In the genomic region with DNA sequence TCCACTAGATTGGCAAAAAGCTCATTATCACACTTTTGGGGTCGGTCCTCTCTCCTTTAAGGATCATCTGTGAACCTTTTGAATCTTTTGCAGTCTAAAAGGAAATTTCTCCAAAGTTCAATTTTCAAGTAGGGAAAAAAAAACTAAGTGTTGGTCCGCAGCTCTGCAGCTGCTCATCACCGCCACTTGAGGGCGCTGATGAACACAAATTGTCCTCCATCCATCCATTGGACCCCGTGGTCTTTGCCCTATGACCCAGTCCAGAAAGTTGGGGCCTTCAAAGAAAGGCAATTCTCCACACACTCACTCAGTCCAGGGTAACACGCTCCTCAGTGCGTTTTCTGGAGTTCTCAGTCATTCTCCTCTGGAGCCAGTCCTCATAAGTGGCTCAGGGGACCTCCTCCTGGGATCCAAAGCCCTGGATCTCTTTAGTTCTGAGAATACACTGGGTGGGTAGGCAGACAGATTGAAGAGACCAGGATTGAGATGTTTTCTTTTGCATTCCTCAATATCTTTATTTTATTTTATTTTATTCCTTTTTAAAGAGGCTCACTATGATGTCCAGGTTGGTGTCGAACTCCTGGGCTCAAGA, we compare ENCODE assay signal across 8 cellular contexts.
DNase-seq lines count a peak whose midpoint lies in the region; ATAC-seq, FAIRE-seq and TF ChIP-seq lines count a peak whose summit lies in the region.

No MANE protein-coding gene starts in this region.

- DNase-seq in GM10248 (ENCODE audit: extremely low spot score) (peak; percentile 54), IMR-90 (no peak), bronchial epithelial cell (ENCODE audit: low read depth) (peak; percentile 12), nephron progenitor cell (peak; percentile 17), RKO (ENCODE audit: low spot score) (no peak), NCI-H2029 treated with DMSO at 0.1 percent for 48 hours (lab: John Stamatoyannopoulos, UW) (no peak), foreskin melanocyte (no peak)

- no peaks in the 10 kb centered on the region for H3K79me1 ChIP-seq in IMR-90 (ENCODE audit: low read depth in 1 of 2, low read length in 2 of 2)

- no peaks in the 10 kb centered on the region for H3K27me3 Mint-ChIP-seq in nephron progenitor cell (ENCODE audit: low read depth, poor library complexity)

- in situ Hi-C loops in IMR-90 (cut with MboI; ENCODE audit: low sequenced_read_pairs): no loop called here

- H3K27ac Mint-ChIP-seq in nephron progenitor cell: no peak overlapping the region

- H4K8ac ChIP-seq in IMR-90 (ENCODE audit: low read depth in 2 of 2, low read length in 2 of 2): no peak overlapping the region

- TF ChIP-seq POLR2A in IMR-90 (IDR thresholded peaks at IDR 0.05; ENCODE audit: low read depth, low read length): no peak

- intact Hi-C loops in IMR-90 (cut with micrococcal nuclease): no loop called here

- H3K56ac ChIP-seq in IMR-90 (ENCODE audit: extremely low read depth, insufficient read depth, low read length): no peak overlapping the region

- no peaks in the 10 kb centered on the region for H3K36me3 ChIP-seq in IMR-90 (ENCODE audit: control insufficient read depth, insufficient read depth, low read length)
- H3K36me3 ChIP-seq in bronchial epithelial cell (ENCODE audit: control insufficient read depth, insufficient read depth, low read length): no peaks in the 10 kb centered on the region

- no peak overlapping the region for H2AK9ac ChIP-seq in IMR-90 (replicated peaks; ENCODE audit: low read depth, low read length, poor library complexity)

- no peaks in the 10 kb centered on the region for H3K9me1 ChIP-seq in IMR-90 (ENCODE audit: insufficient read depth, low read length)

- H2BK120ac ChIP-seq in IMR-90 (ENCODE audit: low read depth, low read length): no peak overlapping the region

- no peak overlapping the region for H2AFZ ChIP-seq in IMR-90 (replicated peaks; ENCODE audit: low read length, poor library complexity)

- WGBS in IMR-90 (ENCODE audit: extremely low coverage in 2 of 2, insufficient read length in 1 of 2), 2 experiments: no CpG with 5 or more reads among the region's 8 CpGs

- H2BK5ac ChIP-seq in IMR-90 (ENCODE audit: low read depth, low read length, poor library complexity, severe bottlenecking): no peak overlapping the region

- no peak overlapping the region for H4K91ac ChIP-seq in IMR-90 (ENCODE audit: insufficient read depth, low read depth, low read length)

- ATAC-seq in IMR-90 (ENCODE audit: low read depth): no peak
- no peak for ATAC-seq in HG02763 (IDR thresholded peaks at IDR 0.05; ENCODE audit: unreplicated experiment)

- FAIRE-seq in bronchial epithelial cell (lab: Jason Lieb, UNC): no peak

- H3K4me3 Mint-ChIP-seq in nephron progenitor cell: no peak overlapping the region

- no peak for TF ChIP-seq RAD21 in IMR-90 (IDR thresholded peaks at IDR 0.05; ENCODE audit: low read length)

- no peak overlapping the region for H3K27ac ChIP-seq in IMR-90 (ENCODE audit: insufficient read depth, low read length)

- peaks cover 3% of the 10 kb centered on the region; the same call in 1 of the 2 replicates for H3K9me3 ChIP-seq in IMR-90 (ENCODE audit: control insufficient read depth, insufficient read depth, low read length)

- H3K18ac ChIP-seq in IMR-90 (ENCODE audit: low read depth, low read length): no peak overlapping the region

- H2BK15ac ChIP-seq in IMR-90 (ENCODE audit: low read depth, low read length): no peak overlapping the region

- no peak overlapping the region for H3K4me2 ChIP-seq in IMR-90 (ENCODE audit: low read depth, low read length)

- H3K36me3 Mint-ChIP-seq in nephron progenitor cell (ENCODE audit: low read depth): peaks cover 13% of the 10 kb centered on the region

- H3K4ac ChIP-seq in IMR-90 (ENCODE audit: low read depth, low read length): no peak overlapping the region

- no peak overlapping the region for H4K5ac ChIP-seq in IMR-90 (ENCODE audit: low read depth, low read length)

- peaks cover 5% of the 10 kb centered on the region for H3K4me1 Mint-ChIP-seq in nephron progenitor cell

- H3K23ac ChIP-seq in IMR-90 (ENCODE audit: low read depth, low read length): no peak overlapping the region

- no peak overlapping the region for H2BK20ac ChIP-seq in IMR-90 (ENCODE audit: low read depth, low read length)

- H2AK5ac ChIP-seq in IMR-90 (ENCODE audit: low read depth, low read length): no peak overlapping the region

- H3K4me3 ChIP-seq in IMR-90 (ENCODE audit: insufficient read depth, low read depth, low read length) (no peak overlapping the region), bronchial epithelial cell (ENCODE audit: low read depth, low read length) (no peak overlapping the region)

- TF ChIP-seq CTCF in GM10248 (IDR thresholded peaks at IDR 0.05; ENCODE audit: control extremely low read depth, extremely low read depth, low read depth, missing control alignments) (peak; percentile 69), IMR-90 (conservative IDR thresholded peaks at IDR 0.05; ENCODE audit: low read depth, low read length) (peak; percentile 38), bronchial epithelial cell (IDR thresholded peaks at IDR 0.05; ENCODE audit: insufficient read depth, low read length, severe bottlenecking) (peak; percentile 76), nephron progenitor cell (IDR thresholded peaks at IDR 0.05) (peak; percentile 64)

- no peak overlapping the region for H3K9ac ChIP-seq in IMR-90 (ENCODE audit: low read depth, low read length)

- dilution Hi-C loops in IMR-90 (cut with HindIII; ENCODE audit: low sequenced_read_pairs, unreplicated experiment): no loop called here

- BruUV-seq in IMR-90 (replicated peaks; lab: Mats Ljungman, UMichigan): no TSS peak

- CTCF ChIA-PET in GM10248 (lab: Yijun Ruan, JAX): interaction anchor here (0.7 to 2.8 kb wide), 18 partner anchors 8 to 1206 kb away, joined by 3 to 10 read pairs (median 4); no protein-coding TSS in a partner anchor
- CTCF ChIA-PET in IMR-90 (lab: Yijun Ruan, JAX): interaction anchor here (0.6 to 1.0 kb wide), 2 partner anchors 9 to 248 kb away, joined by 3 to 5 read pairs; no protein-coding TSS in a partner anchor

- H4K20me1 ChIP-seq in IMR-90 (ENCODE audit: insufficient read depth, low read length): no peaks in the 10 kb centered on the region

- H3K14ac ChIP-seq in IMR-90 (replicated peaks; ENCODE audit: low read depth, low read length): no peak overlapping the region

- H3K27me3 ChIP-seq in IMR-90 (ENCODE audit: control insufficient read depth, insufficient read depth, low read length) (no peaks in the 10 kb centered on the region), bronchial epithelial cell (ENCODE audit: control insufficient read depth, insufficient read depth, low read length) (no peaks in the 10 kb centered on the region)

- H3K9me3 Mint-ChIP-seq in nephron progenitor cell: peaks cover 25% of the 10 kb centered on the region

- POLR2A ChIA-PET in GM10248 (lab: Yijun Ruan, JAX) (no interaction called here), IMR-90 (lab: Charles Lee; ENCODE audit: unreplicated experiment) (no interaction called here)

- H3K4me1 ChIP-seq in IMR-90 (ENCODE audit: control insufficient read depth, insufficient read depth, low read length): no peaks in the 10 kb centered on the region

TF ChIP-seq in IMR-90, 13 proteins besides CTCF, POLR2A, EP300 and RAD21:
- TF ChIP-seq, protein P1, sequence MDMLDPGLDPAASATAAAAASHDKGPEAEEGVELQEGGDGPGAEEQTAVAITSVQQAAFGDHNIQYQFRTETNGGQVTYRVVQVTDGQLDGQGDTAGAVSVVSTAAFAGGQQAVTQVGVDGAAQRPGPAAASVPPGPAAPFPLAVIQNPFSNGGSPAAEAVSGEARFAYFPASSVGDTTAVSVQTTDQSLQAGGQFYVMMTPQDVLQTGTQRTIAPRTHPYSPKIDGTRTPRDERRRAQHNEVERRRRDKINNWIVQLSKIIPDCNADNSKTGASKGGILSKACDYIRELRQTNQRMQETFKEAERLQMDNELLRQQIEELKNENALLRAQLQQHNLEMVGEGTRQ (IDR thresholded peaks at IDR 0.05; ENCODE audit: low read depth, low read length): no peak
- TF ChIP-seq BHLHE40 (IDR thresholded peaks at IDR 0.05; ENCODE audit: low read depth, low read length) (no peak), RFX5 (IDR thresholded peaks at IDR 0.05; ENCODE audit: low read depth, low read length) (no peak), SMC3 (IDR thresholded peaks at IDR 0.05; ENCODE audit: low read depth, low read length) (no peak), MAFK (IDR thresholded peaks at IDR 0.05; ENCODE audit: low read depth, low read length) (no peak), RCOR1 (IDR thresholded peaks at IDR 0.05; ENCODE audit: insufficient replicate concordance, low read length) (no peak), MXI1 (IDR thresholded peaks at IDR 0.05; ENCODE audit: borderline replicate concordance, low read depth, low read length) (no peak), FOS (IDR thresholded peaks at IDR 0.05; ENCODE audit: low read depth, low read length) (no peak), CHD1 (IDR thresholded peaks at IDR 0.05; ENCODE audit: low read depth, low read length) (no peak), CEBPB (IDR thresholded peaks at IDR 0.05; ENCODE audit: low read depth, low read length) (no peak), NFE2L2 (IDR thresholded peaks at IDR 0.05; ENCODE audit: low read depth, low read length) (no peak), MAZ (IDR thresholded peaks at IDR 0.05; ENCODE audit: borderline replicate concordance, low read depth, low read length) (no peak)
- TF ChIP-seq, protein P2, sequence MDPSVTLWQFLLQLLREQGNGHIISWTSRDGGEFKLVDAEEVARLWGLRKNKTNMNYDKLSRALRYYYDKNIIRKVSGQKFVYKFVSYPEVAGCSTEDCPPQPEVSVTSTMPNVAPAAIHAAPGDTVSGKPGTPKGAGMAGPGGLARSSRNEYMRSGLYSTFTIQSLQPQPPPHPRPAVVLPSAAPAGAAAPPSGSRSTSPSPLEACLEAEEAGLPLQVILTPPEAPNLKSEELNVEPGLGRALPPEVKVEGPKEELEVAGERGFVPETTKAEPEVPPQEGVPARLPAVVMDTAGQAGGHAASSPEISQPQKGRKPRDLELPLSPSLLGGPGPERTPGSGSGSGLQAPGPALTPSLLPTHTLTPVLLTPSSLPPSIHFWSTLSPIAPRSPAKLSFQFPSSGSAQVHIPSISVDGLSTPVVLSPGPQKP (IDR thresholded peaks at IDR 0.05; ENCODE audit: borderline replicate concordance, low read depth, low read length): no peak

Comparison
In these comparisons a context has a peak if more than half of its experiments do, and no peak if none do; other contexts are left out.
1. DNase-seq: peak in GM10248 (single experiment), bronchial epithelial cell (single experiment) and nephron progenitor cell (single experiment); none in IMR-90 (single experiment), RKO (single experiment), NCI-H2029 treated with DMSO at 0.1 percent for 48 hours (single experiment) and foreskin melanocyte (single experiment).
2. Peak in every context shown above with its lines, with median percentiles within 50 percentile points of each other: CTCF ChIP-seq.